ENCODE assay signal across 15 cellular contexts in genomic region chr7:108623220-108623619, GRCh38. TPM values are rescaled to one million over a fixed set of nuclear protein-coding genes. Genes with fewer than 3 reads are reported as not detected.
DNase-seq lines count a peak whose midpoint lies in the region; ATAC-seq, FAIRE-seq and TF ChIP-seq lines count a peak whose summit lies in the region.
"Had no signal": no experiment of that assay in that cellular context is flagged by ENCODE, and none has a peak within 500 bp of the region (broad histone marks: within the 10 kb centered on the region; RNA-seq: fewer than 3 reads in every experiment).

No MANE protein-coding gene starts in this region.

- no peak for TF ChIP-seq CTCF in GM12878 (IDR thresholded peaks at IDR 0.05 in 2 of 3, conservative IDR thresholded peaks at IDR 0.05 in 1 of 3; ENCODE audit: control insufficient read depth in 2 of 3, extremely low read depth in 1 of 3, insufficient read depth in 1 of 3, low read depth in 3 of 3, low read length in 3 of 3)
- no peak for TF ChIP-seq CTCF in WERI-Rb-1 (IDR thresholded peaks at IDR 0.05; ENCODE audit: low read depth, low read length)

- no TSS peak for BruUV-seq in GM12878 (replicated peaks; lab: Mats Ljungman, UMichigan)

- H3K4me1 ChIP-seq in GM12878 (ENCODE audit: control insufficient read depth, insufficient read depth, low read length), result no peaks in the 10 kb centered on the region
- H3K4me1 ChIP-seq: stomach had no signal

- no peak overlapping the region for H3K4me2 ChIP-seq in GM12878 (ENCODE audit: control insufficient read depth, insufficient read depth)

- in situ Hi-C loops in GM12878 (cut with MboI), result no loop called here

- FAIRE-seq in GM12878 (lab: Jason Lieb, UNC), result no peak
- FAIRE-seq: endothelial cell of umbilical vein, keratinocyte had no signal

- SMC1A ChIA-PET in GM12878 (lab: Charles Lee; ENCODE audit: uncharacterized antibody, unreplicated experiment), result no interaction called here

- CTCF ChIA-PET in GM12878 (lab: Yijun Ruan, JAX), result interaction anchor here (0.7 kb wide), 1 partner anchor 9 kb away, joined by 3 read pairs; no protein-coding TSS in a partner anchor

- no peak for DNase-seq in GM12878 (ENCODE audit: low read depth, low spot score)
- DNase-seq in HuH-7.5 (ENCODE audit: low spot score), result no peak
- no peak for DNase-seq in activated CD4-positive, alpha-beta T cell treated with anti-CD3 and anti-CD28 coated beads, Interleukin-2, amount 50 U/mL, for 48 hours
- DNase-seq in WERI-Rb-1, result no peak
- no peak for DNase-seq in GF-D8 (lab: John Stamatoyannopoulos, UW)
- DNase-seq: C1 segment of cervical spinal cord, KBM-7, NCI-H1417 treated with DMSO at 0.1 percent for 48 hours, NCI-H446 treated with DMSO at 0.1 percent for 48 hours, stomach had no signal

- H3K9me3 ChIP-seq in GM12878 (replicated peaks; ENCODE audit: control insufficient read depth, insufficient read depth, low read length) (no peaks in the 10 kb centered on the region), WERI-Rb-1 (ENCODE audit: severe bottlenecking) (no peaks in the 10 kb centered on the region)
- H3K9me3 ChIP-seq: stomach had no signal

- H3K9ac ChIP-seq in GM12878 (ENCODE audit: control insufficient read depth, insufficient read depth, low read length), result no peak overlapping the region

- intact Hi-C loops in GM12878 (cut with micrococcal nuclease; ENCODE audit: unreplicated experiment), result no loop called here

- 1% methylated on average over 5 of the region's 5 CpGs for WGBS in GM12878 (ENCODE audit: insufficient coverage, insufficient replicate concordance, low lambda C conversion rate, missing lambda C conversion rate)

- POLR2A ChIA-PET in GM12878 (lab: Charles Lee), result no interaction called here

- H3K79me2 ChIP-seq in GM12878 (ENCODE audit: control insufficient read depth, insufficient read depth, low read length), result no peaks in the 10 kb centered on the region

- no peak overlapping the region for H3K27ac ChIP-seq in GM12878 (ENCODE audit: control insufficient read depth, insufficient read depth)
- H3K27ac ChIP-seq in WERI-Rb-1, result no peak overlapping the region
- H3K27ac ChIP-seq: stomach had no signal

- H3K27me3 ChIP-seq in GM12878 (replicated peaks in 1 of 2; ENCODE audit: control insufficient read depth in 2 of 2, insufficient read depth in 2 of 2, low read length in 1 of 2), result no peaks in the 10 kb centered on the region; a peak in 3 of 4 replicates
- H3K27me3 ChIP-seq in WERI-Rb-1 (ENCODE audit: insufficient read depth, low read depth, severe bottlenecking), result no peaks in the 10 kb centered on the region
- H3K27me3 ChIP-seq: stomach had no signal

- no peak for TF ChIP-seq RAD21 in GM12878 (IDR thresholded peaks at IDR 0.05; ENCODE audit: insufficient read depth, low read depth, low read length)

- peak; percentile 82 for ATAC-seq in GM18909 (IDR thresholded peaks at IDR 0.05; ENCODE audit: poor library complexity, unreplicated experiment)
- ATAC-seq in GM21717 (IDR thresholded peaks at IDR 0.05; ENCODE audit: unreplicated experiment), result peak; percentile 79
- ATAC-seq in HG03060 (IDR thresholded peaks at IDR 0.05; ENCODE audit: low read depth, unreplicated experiment), result peak; percentile 80
- ATAC-seq in GM12878, result peak; percentile 76

- no peak for TF ChIP-seq EP300 in GM12878 (IDR thresholded peaks at IDR 0.05; ENCODE audit: borderline replicate concordance in 1 of 2, control insufficient read depth in 1 of 2, low read depth in 2 of 2, low read length in 2 of 2)

- H4K20me1 ChIP-seq in GM12878 (ENCODE audit: control insufficient read depth, insufficient read depth), result no peaks in the 10 kb centered on the region

- no peak overlapping the region for H2AFZ ChIP-seq in GM12878 (ENCODE audit: control insufficient read depth, low read depth, low read length)

- no peak for TF ChIP-seq POLR2A in GM12878 (IDR thresholded peaks at IDR 0.05; ENCODE audit: low read depth, low read length)

- RAD21 ChIA-PET in GM12878 (lab: Charles Lee; ENCODE audit: unreplicated experiment), result no interaction called here

- H3K4me3 ChIP-seq in GM12878 (no peak overlapping the region), WERI-Rb-1 (ENCODE audit: low read depth, low read length) (no peak overlapping the region)
- H3K4me3 ChIP-seq: stomach had no signal

- H3K36me3 ChIP-seq in GM12878 (ENCODE audit: control insufficient read depth in 2 of 2, insufficient read depth in 2 of 2, low read length in 1 of 2) (no peaks in the 10 kb centered on the region), WERI-Rb-1 (no peaks in the 10 kb centered on the region)
- H3K36me3 ChIP-seq: stomach had no signal

TF ChIP-seq in GM12878, 131 proteins besides CTCF, POLR2A, EP300 and RAD21 (continues in another document):
- no peak for TF ChIP-seq LARP7 (IDR thresholded peaks at IDR 0.05)
- peak; percentile 53; the same call in 1 of the 2 replicates for TF ChIP-seq PML (IDR thresholded peaks at IDR 0.05; ENCODE audit: low read length)
- no peak for TF ChIP-seq HCFC1 (IDR thresholded peaks at IDR 0.05; ENCODE audit: low read length)
- no peak for TF ChIP-seq SMC3 (IDR thresholded peaks at IDR 0.05; ENCODE audit: borderline replicate concordance, low read length)
- TF ChIP-seq ZBED1 (IDR thresholded peaks at IDR 0.05; ENCODE audit: borderline replicate concordance), result peak; percentile 73; the same call in 1 of the 2 replicates
- TF ChIP-seq FOS (IDR thresholded peaks at IDR 0.05; ENCODE audit: borderline replicate concordance, extremely low read depth, insufficient read length), result no peak
- no peak for TF ChIP-seq BACH1 (IDR thresholded peaks at IDR 0.05; ENCODE audit: borderline replicate concordance)
- no peak for TF ChIP-seq SIN3A (IDR thresholded peaks at IDR 0.05; ENCODE audit: low read depth, low read length)
- TF ChIP-seq, protein P1, sequence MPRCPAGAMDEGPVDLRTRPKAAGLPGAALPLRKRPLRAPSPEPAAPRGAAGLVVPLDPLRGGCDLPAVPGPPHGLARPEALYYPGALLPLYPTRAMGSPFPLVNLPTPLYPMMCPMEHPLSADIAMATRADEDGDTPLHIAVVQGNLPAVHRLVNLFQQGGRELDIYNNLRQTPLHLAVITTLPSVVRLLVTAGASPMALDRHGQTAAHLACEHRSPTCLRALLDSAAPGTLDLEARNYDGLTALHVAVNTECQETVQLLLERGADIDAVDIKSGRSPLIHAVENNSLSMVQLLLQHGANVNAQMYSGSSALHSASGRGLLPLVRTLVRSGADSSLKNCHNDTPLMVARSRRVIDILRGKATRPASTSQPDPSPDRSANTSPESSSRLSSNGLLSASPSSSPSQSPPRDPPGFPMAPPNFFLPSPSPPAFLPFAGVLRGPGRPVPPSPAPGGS (IDR thresholded peaks at IDR 0.05; ENCODE audit: borderline replicate concordance, insufficient read depth, low read depth, low read length, poor library complexity, severe bottlenecking), result peak; percentile 31
- TF ChIP-seq STAT1 (conservative IDR thresholded peaks at IDR 0.05), result no peak
- peak; percentile 38; the same call in 1 of the 2 replicates for TF ChIP-seq EED (IDR thresholded peaks at IDR 0.05; ENCODE audit: low read depth)

RNA-seq across cellular contexts. Expression of gene DNAJB9, which starts 53.5 kb away (rescaled TPM):
- total RNA-seq in GM12878 (2013; cell fraction: nucleolus; rRNA removed), result 12.7 and 14.2 TPM in 2 replicates
- total RNA-seq in GM12878 (2014; rRNA removed) (15.6 and 20.9 TPM in 2 replicates), GM12878 (2014; rRNA removed; fragmentation: Illumina TruSeq; extraction: Trizol) (9.2 and 10.2 TPM in 2 replicates), GM12878 (2021) (6.9 and 8.4 TPM in 2 replicates)
- polyA plus RNA-seq in GM12878 (2011; ENCODE audit: low read depth), result 7.8 TPM
- polyA plus RNA-seq in GM12878 (2011; rRNA removed) (5.8 and 7.7 TPM in 2 replicates), GM12878 (2014; fragmentation: Illumina TruSeq; extraction: Trizol) (7.2 and 7.9 TPM in 2 replicates), GM12878 (2014; fragmentation: Nextera tagmentation; extraction: Ambion mirVana) (1 to 10 TPM; 4.5 to 5.0 TPM), GM12878 (2014; rRNA removed) (9.4 and 13.3 TPM in 2 replicates), GM12878 (2016; fragmentation: Nextera tagmentation; extraction: Ambion mirVana) (10 to 100 TPM; 17.6 to 19.1 TPM)
- 2.0 and 2.5 TPM in 2 replicates for polyA plus RNA-seq in GM12878 (2011; cell fraction: cytosol; rRNA removed)
- 2.0 and 2.1 TPM in 2 replicates for polyA plus RNA-seq in GM12878 (2011; cell fraction: nucleus; rRNA removed)
- polyA plus RNA-seq in GM12878 (2012), result 11.1 and 18.0 TPM in 2 replicates
- polyA minus RNA-seq in GM12878 (2011; rRNA and poly(A)+ RNA removed), result 2.0 and 2.1 TPM in 2 replicates
- polyA minus RNA-seq in GM12878 (2011; cell fraction: cytosol; rRNA and poly(A)+ RNA removed), result 1.2 TPM in 2 replicates
- 3.6 and 4.1 TPM in 2 replicates for polyA minus RNA-seq in GM12878 (2011; cell fraction: nucleus; rRNA and poly(A)+ RNA removed)

RNA-seq across cellular contexts. Expression of gene THAP5, which starts 53.7 kb away (rescaled TPM):
- total RNA-seq in GM12878 (2013; cell fraction: nucleolus; rRNA removed), result 34.4 and 36.4 TPM in 2 replicates
- total RNA-seq in GM12878 (2014; rRNA removed), result 28.2 and 35.2 TPM in 2 replicates
- 47.0 and 47.7 TPM in 2 replicates for total RNA-seq in GM12878 (2014; rRNA removed; fragmentation: Illumina TruSeq; extraction: Trizol)
- 22.1 and 22.9 TPM in 2 replicates for total RNA-seq in GM12878 (2021)
- polyA plus RNA-seq in GM12878 (2011; ENCODE audit: low read depth), result 5.1 TPM
- polyA plus RNA-seq in GM12878 (2011; rRNA removed), result 13.0 and 26.9 TPM in 2 replicates
- 5.1 and 6.3 TPM in 2 replicates for polyA plus RNA-seq in GM12878 (2011; cell fraction: cytosol; rRNA removed)
- polyA plus RNA-seq in GM12878 (2011; cell fraction: nucleus; rRNA removed), result 5.1 and 5.9 TPM in 2 replicates
- 9.1 and 11.7 TPM in 2 replicates for polyA plus RNA-seq in GM12878 (2012)
- 45.8 and 50.9 TPM in 2 replicates for polyA plus RNA-seq in GM12878 (2014; fragmentation: Illumina TruSeq; extraction: Trizol)
- 10 to 100 TPM; 16.5 to 22.7 TPM for polyA plus RNA-seq in GM12878 (2014; fragmentation: Nextera tagmentation; extraction: Ambion mirVana)
- polyA plus RNA-seq in GM12878 (2014; rRNA removed), result 11.9 and 16.4 TPM in 2 replicates
- polyA plus RNA-seq in GM12878 (2016; fragmentation: Nextera tagmentation; extraction: Ambion mirVana), result 10 to 100 TPM; 25.4 to 35.9 TPM
- 7.1 and 12.7 TPM in 2 replicates for polyA minus RNA-seq in GM12878 (2011; rRNA and poly(A)+ RNA removed)
- polyA minus RNA-seq in GM12878 (2011; cell fraction: cytosol; rRNA and poly(A)+ RNA removed), result 6.7 and 7.7 TPM in 2 replicates
- polyA minus RNA-seq in GM12878 (2011; cell fraction: nucleus; rRNA and poly(A)+ RNA removed), result 11.7 and 18.7 TPM in 2 replicates
